ENCODE assay signal across 9 cellular contexts in the genomic region with DNA sequence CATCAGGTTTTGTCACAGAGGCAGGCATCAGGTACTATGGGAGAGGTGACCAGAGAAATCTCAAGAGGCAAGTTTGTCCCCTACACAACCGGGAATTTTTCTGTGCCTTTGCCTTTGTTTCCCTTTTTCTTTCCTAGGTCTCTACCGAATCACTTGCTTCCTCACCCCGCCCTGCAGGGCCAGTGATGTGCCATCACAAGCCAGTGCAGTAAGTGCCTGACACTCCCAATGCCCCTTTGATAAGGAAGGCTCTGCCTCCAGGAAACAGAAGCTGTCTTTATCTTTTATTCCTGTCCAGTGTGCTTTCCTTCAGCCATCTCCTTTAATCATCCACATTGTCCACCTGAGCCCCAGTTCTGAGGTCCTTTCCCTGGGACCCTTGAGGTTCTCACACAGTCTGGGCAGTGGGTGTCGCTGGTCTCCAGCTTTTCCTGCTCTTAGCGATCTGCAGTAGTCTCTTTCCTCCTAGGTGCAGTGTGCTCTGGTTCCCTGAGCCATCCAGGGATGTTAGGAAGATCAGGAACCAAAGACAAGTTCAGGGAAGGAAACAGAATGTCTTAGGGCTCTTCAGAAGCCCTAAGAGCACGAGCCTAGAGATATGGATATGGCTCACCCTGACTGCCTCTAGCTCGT. TPM values are rescaled to one million over a fixed set of nuclear protein-coding genes. Genes with fewer than 3 reads are reported as not detected.
A peak's percentile ranks its signal among the peaks of the same experiment; 100 is the strongest.
DNase-seq lines count a peak whose midpoint lies in the region; ATAC-seq, FAIRE-seq and TF ChIP-seq lines count a peak whose summit lies in the region.
"Had no signal": no experiment of that assay in that cellular context is flagged by ENCODE, and none has a peak within 500 bp of the region (broad histone marks: within the 10 kb centered on the region; RNA-seq: fewer than 3 reads in every experiment).

No MANE protein-coding gene starts in this region.

- H3K4me1 ChIP-seq in GM12878 (ENCODE audit: control insufficient read depth, insufficient read depth, low read length) = no peaks in the 10 kb centered on the region
- peaks cover 0 to 3% (median 0%) of the 10 kb centered on the region in 4 donors for H3K4me1 ChIP-seq in upper lobe of left lung

- no peak for TF ChIP-seq POLR2A in GM12878 (IDR thresholded peaks at IDR 0.05; ENCODE audit: low read depth, low read length)
- no peak for TF ChIP-seq POLR2A in upper lobe of left lung (IDR thresholded peaks at IDR 0.05)

- no peak for FAIRE-seq in GM12878 (lab: Jason Lieb, UNC)

- in situ Hi-C loops in GM12878 (cut with MboI) = no loop called here

- POLR2A ChIA-PET in GM12878 (lab: Charles Lee) = no interaction called here

- peak; percentile 42; the same call in 1 of the 2 replicates for TF ChIP-seq RAD21 in GM12878 (IDR thresholded peaks at IDR 0.05; ENCODE audit: insufficient read depth, low read depth, low read length)

- CTCF ChIA-PET in GM12878 (lab: Yijun Ruan, JAX) = no interaction called here

- H3K4me3 ChIP-seq in GM12878 (no peak overlapping the region), upper lobe of left lung (no peak overlapping the region)

- no peak overlapping the region for H3K4me2 ChIP-seq in GM12878 (ENCODE audit: control insufficient read depth, insufficient read depth)

- H3K36me3 ChIP-seq in GM12878 (ENCODE audit: control insufficient read depth in 2 of 2, insufficient read depth in 2 of 2, low read length in 1 of 2) = no peaks in the 10 kb centered on the region
- H3K36me3 ChIP-seq in upper lobe of left lung = no peaks in the 10 kb centered on the region

- H2AFZ ChIP-seq in GM12878 (ENCODE audit: control insufficient read depth, low read depth, low read length) = no peak overlapping the region

- H3K9ac ChIP-seq in GM12878 (ENCODE audit: control insufficient read depth, insufficient read depth, low read length) = no peak overlapping the region

- intact Hi-C loops in GM12878 (cut with micrococcal nuclease; ENCODE audit: unreplicated experiment) = loop anchor here (10.0 kb wide), 1 partner anchor 171 kb away; no protein-coding TSS in a partner anchor

- H3K27ac ChIP-seq in GM12878 (ENCODE audit: control insufficient read depth, insufficient read depth) (no peak overlapping the region), upper lobe of left lung (no peak overlapping the region)

- H3K9me3 ChIP-seq in GM12878 (replicated peaks; ENCODE audit: control insufficient read depth, insufficient read depth, low read length) (no peaks in the 10 kb centered on the region; the same call in 2 of the 3 replicates), upper lobe of left lung (no peaks in the 10 kb centered on the region)

- TF ChIP-seq EP300 in GM12878 (IDR thresholded peaks at IDR 0.05; ENCODE audit: borderline replicate concordance in 1 of 2, control insufficient read depth in 1 of 2, low read depth in 2 of 2, low read length in 2 of 2) = no peak
- no peak for TF ChIP-seq EP300 in upper lobe of left lung (IDR thresholded peaks at IDR 0.05)

- SMC1A ChIA-PET in GM12878 (lab: Charles Lee; ENCODE audit: uncharacterized antibody, unreplicated experiment) = interaction anchor here (1.0 kb wide), 1 partner anchor 21 kb away, joined by 3 read pairs; no protein-coding TSS in a partner anchor

- ATAC-seq in GM12878 = no peak
- peak; percentile 70 to 71 for ATAC-seq in upper lobe of left lung (ENCODE audit: low FRiP score in 2 of 2)
- no peak for ATAC-seq in HG02678 (IDR thresholded peaks at IDR 0.05; ENCODE audit: unreplicated experiment)

- RAD21 ChIA-PET in GM12878 (lab: Charles Lee; ENCODE audit: unreplicated experiment) = no interaction called here

- no TSS peak for BruUV-seq in GM12878 (replicated peaks; lab: Mats Ljungman, UMichigan)

- H3K79me2 ChIP-seq in GM12878 (ENCODE audit: control insufficient read depth, insufficient read depth, low read length) = no peaks in the 10 kb centered on the region

- TF ChIP-seq CTCF in GM12878 (IDR thresholded peaks at IDR 0.05 in 2 of 3, conservative IDR thresholded peaks at IDR 0.05 in 1 of 3; ENCODE audit: control insufficient read depth in 2 of 3, extremely low read depth in 1 of 3, insufficient read depth in 1 of 3, low read depth in 3 of 3, low read length in 3 of 3) (peak; percentile 13 to 29 (median 16); a peak in 2 of 6 replicates), upper lobe of left lung (IDR thresholded peaks at IDR 0.05) (peak; percentile 50 to 77 (median 66))

- H3K27me3 ChIP-seq in GM12878 (replicated peaks in 1 of 2; ENCODE audit: control insufficient read depth in 2 of 2, insufficient read depth in 2 of 2, low read length in 1 of 2) (no peaks in the 10 kb centered on the region; a peak in 2 of 4 replicates), upper lobe of left lung (no peaks in the 10 kb centered on the region)

- DNase-seq in DMS153 (lab: John Stamatoyannopoulos, UW) (peak; percentile 42), DMS153 treated with DMSO at 0.1 percent for 48 hours (lab: John Stamatoyannopoulos, UW; ENCODE audit: unreplicated experiment) (no peak), NAMALWA (ENCODE audit: low spot score) (peak; percentile 46), GM12878 (ENCODE audit: low read depth, low spot score) (no peak), left kidney (ENCODE audit: low read depth, low spot score) (peak; percentile 79), upper lobe of left lung (peak in 1 of 2 donors; percentile 55)
- DNase-seq in activated CD8-positive, alpha-beta memory T cell treated with anti-CD3 and anti-CD28 coated beads for 24 hours = no peak

- 12% methylated on average over 7 of the region's 7 CpGs for WGBS in GM12878 (ENCODE audit: insufficient coverage, insufficient replicate concordance, low lambda C conversion rate, missing lambda C conversion rate)
- WGBS in upper lobe of left lung, 2 donors = 46 to 48% methylated on average over 7 of the region's 7 CpGs

- no peaks in the 10 kb centered on the region; the same call in 1 of the 2 replicates for H4K20me1 ChIP-seq in GM12878 (ENCODE audit: control insufficient read depth, insufficient read depth)

TF ChIP-seq in GM12878, 131 proteins besides CTCF, POLR2A, EP300 and RAD21:
- TF ChIP-seq SMC3 (IDR thresholded peaks at IDR 0.05; ENCODE audit: borderline replicate concordance, low read length) = peak; percentile 9; the same call in 1 of the 2 replicates
- TF ChIP-seq, protein P1, sequence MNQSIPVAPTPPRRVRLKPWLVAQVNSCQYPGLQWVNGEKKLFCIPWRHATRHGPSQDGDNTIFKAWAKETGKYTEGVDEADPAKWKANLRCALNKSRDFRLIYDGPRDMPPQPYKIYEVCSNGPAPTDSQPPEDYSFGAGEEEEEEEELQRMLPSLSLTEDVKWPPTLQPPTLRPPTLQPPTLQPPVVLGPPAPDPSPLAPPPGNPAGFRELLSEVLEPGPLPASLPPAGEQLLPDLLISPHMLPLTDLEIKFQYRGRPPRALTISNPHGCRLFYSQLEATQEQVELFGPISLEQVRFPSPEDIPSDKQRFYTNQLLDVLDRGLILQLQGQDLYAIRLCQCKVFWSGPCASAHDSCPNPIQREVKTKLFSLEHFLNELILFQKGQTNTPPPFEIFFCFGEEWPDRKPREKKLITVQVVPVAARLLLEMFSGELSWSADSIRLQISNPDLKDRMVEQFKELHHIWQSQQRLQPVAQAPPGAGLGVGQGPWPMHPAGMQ (IDR thresholded peaks at IDR 0.05; ENCODE audit: borderline replicate concordance) = no peak

RNA-seq across cellular contexts. Expression of gene GJA5, which starts 36.6 kb away (rescaled TPM):
- not detected in 2 replicates for total RNA-seq in GM12878 (2013; cell fraction: nucleolus; rRNA removed)
- total RNA-seq in GM12878 (2014; rRNA removed) = not detected in 2 replicates
- not detected in 2 replicates for total RNA-seq in GM12878 (2014; rRNA removed; fragmentation: Illumina TruSeq; extraction: Trizol)
- total RNA-seq in GM12878 (2021) = not detected in 2 replicates
- polyA plus RNA-seq in GM12878 (2011; ENCODE audit: low read depth) = not detected
- polyA plus RNA-seq in GM12878 (2011; rRNA removed) = not detected in 2 replicates
- not detected in 2 replicates for polyA plus RNA-seq in GM12878 (2011; cell fraction: cytosol; rRNA removed)
- polyA plus RNA-seq in GM12878 (2011; cell fraction: nucleus; rRNA removed) = not detected in 2 replicates
- polyA plus RNA-seq in GM12878 (2012) = not detected in 2 replicates
- polyA plus RNA-seq in GM12878 (2014; fragmentation: Illumina TruSeq; extraction: Trizol) = not detected in 2 replicates
- not detected for polyA plus RNA-seq in GM12878 (2014; fragmentation: Nextera tagmentation; extraction: Ambion mirVana)
- not detected in 2 replicates for polyA plus RNA-seq in GM12878 (2014; rRNA removed)
- not detected for polyA plus RNA-seq in GM12878 (2016; fragmentation: Nextera tagmentation; extraction: Ambion mirVana)
- not detected in 2 replicates for polyA minus RNA-seq in GM12878 (2011; rRNA and poly(A)+ RNA removed)
- polyA minus RNA-seq in GM12878 (2011; cell fraction: cytosol; rRNA and poly(A)+ RNA removed) = not detected in 2 replicates
- not detected in 2 replicates for polyA minus RNA-seq in GM12878 (2011; cell fraction: nucleus; rRNA and poly(A)+ RNA removed)
- 10 to 100 TPM in 4 of 6 donors, 1 to 10 TPM in 2; 6.3 to 83.5 (median 38.2) TPM for total RNA-seq in upper lobe of left lung
- total RNA-seq: T-helper 1 cell treated with Interleukin-12 subunit alpha and Interleukin-12 subunit beta and Interleukin-4 antibody, amounts not matched to agents 30 ng/mL and 1 ng/mL, for 36 hours had no signal

RNA-seq across cellular contexts. Expression of gene ACP6, which starts 53.5 kb away (rescaled TPM):
- total RNA-seq in GM12878 (2013; cell fraction: nucleolus; rRNA removed) = 25.2 and 25.7 TPM in 2 replicates
- total RNA-seq in GM12878 (2014; rRNA removed) (5.8 and 8.0 TPM in 2 replicates), GM12878 (2014; rRNA removed; fragmentation: Illumina TruSeq; extraction: Trizol) (6.9 and 7.0 TPM in 2 replicates), GM12878 (2021) (15.5 and 17.8 TPM in 2 replicates), upper lobe of left lung (10 to 100 TPM in 5 of 6 donors, 1 to 10 TPM in 1; 8.1 to 60.8 (median 21.6) TPM)
- 6.5 TPM for polyA plus RNA-seq in GM12878 (2011; ENCODE audit: low read depth)
- polyA plus RNA-seq in GM12878 (2011; rRNA removed) (6.9 and 7.2 TPM in 2 replicates), GM12878 (2014; fragmentation: Illumina TruSeq; extraction: Trizol) (7.1 and 11.9 TPM in 2 replicates), GM12878 (2014; fragmentation: Nextera tagmentation; extraction: Ambion mirVana) (1 to 10 TPM; 3.1 to 7.5 TPM), GM12878 (2014; rRNA removed) (11.3 and 13.6 TPM in 2 replicates), GM12878 (2016; fragmentation: Nextera tagmentation; extraction: Ambion mirVana) (10 to 100 TPM; 17.6 to 19.7 TPM)
- 4.7 and 6.0 TPM in 2 replicates for polyA plus RNA-seq in GM12878 (2011; cell fraction: cytosol; rRNA removed)
- 12.1 and 23.2 TPM in 2 replicates for polyA plus RNA-seq in GM12878 (2011; cell fraction: nucleus; rRNA removed)
- 9.5 and 14.7 TPM in 2 replicates for polyA plus RNA-seq in GM12878 (2012)
- 2.9 and 3.8 TPM in 2 replicates for polyA minus RNA-seq in GM12878 (2011; rRNA and poly(A)+ RNA removed)
- polyA minus RNA-seq in GM12878 (2011; cell fraction: cytosol; rRNA and poly(A)+ RNA removed) = 3.0 and 3.6 TPM in 2 replicates
- polyA minus RNA-seq in GM12878 (2011; cell fraction: nucleus; rRNA and poly(A)+ RNA removed) = 5.0 and 5.2 TPM in 2 replicates

Comparison
In these comparisons a context has a peak if more than half of its experiments do, and no peak if none do; other contexts are left out.
1. DNase-seq: peak in DMS153 (single experiment), NAMALWA (single experiment) and left kidney (single experiment); none in DMS153 treated with DMSO at 0.1 percent for 48 hours (single experiment), GM12878 (single experiment) and activated CD8-positive, alpha-beta memory T cell treated with anti-CD3 and anti-CD28 coated beads for 24 hours (single experiment).
2. ATAC-seq: peak in upper lobe of left lung (2 of 2); none in GM12878 (single experiment) and HG02678 (single experiment).
3. RNA of gene GJA5, which starts 36.6 kb away (total RNA-seq): 6.3 to 83.5 TPM in upper lobe of left lung; not detected in GM12878; every median in the first group is over 4 times any median in the second.